1 cellular context compared by ENCODE assay signal in genomic region chr20:56454754-56455153, GRCh38.
TF ChIP-seq lines count a peak whose summit lies in the region.

No MANE protein-coding gene starts in this region.

TF ChIP-seq in IMR-90, 13 proteins besides CTCF, POLR2A, EP300 and RAD21 (continued from another document):
- no peak for TF ChIP-seq ELK1 (IDR thresholded peaks at IDR 0.05; ENCODE audit: borderline replicate concordance, low read depth, low read length)
- TF ChIP-seq MAZ (IDR thresholded peaks at IDR 0.05; ENCODE audit: borderline replicate concordance, low read depth, low read length) = no peak
- TF ChIP-seq BHLHE40 (IDR thresholded peaks at IDR 0.05; ENCODE audit: low read depth, low read length) = no peak
- TF ChIP-seq RFX5 (IDR thresholded peaks at IDR 0.05; ENCODE audit: low read depth, low read length) = no peak
- TF ChIP-seq NFE2L2 (IDR thresholded peaks at IDR 0.05; ENCODE audit: low read depth, low read length) = no peak
- TF ChIP-seq SMC3 (IDR thresholded peaks at IDR 0.05; ENCODE audit: low read depth, low read length) = no peak
- TF ChIP-seq USF2 (IDR thresholded peaks at IDR 0.05; ENCODE audit: low read depth, low read length) = no peak
